In genomic region chr6:87667032-87667431, GRCh38 we compare ENCODE assay signal across 24 cellular contexts.
"Had no signal": no experiment of that assay in that cellular context is flagged by ENCODE, and none has a peak within 500 bp of the region (broad histone marks: within the 10 kb centered on the region; RNA-seq: fewer than 3 reads in every experiment).

No MANE protein-coding gene starts in this region.

- H3K27ac Mint-ChIP-seq: activated B cell treated with CpG ODN at 0.5 μM for 24 hours; activated CD4-positive, alpha-beta T cell treated with anti-CD3 and anti-CD28 coated beads for 36 hours; activated T-helper 1 cell treated with anti-CD3 and anti-CD28 coated beads, Interleukin-12 subunit alpha, Interleukin-12 subunit beta, Interleukin-2, Interleukin-4 antibody, amounts not matched to agents 30 ng/mL and 10 ng/mL and 1 ng/mL, durations not matched to agents 14 hours and 24 hours and 36 hours had no signal

- H3K27me3 ChIP-seq: adrenal gland, ascending aorta, brain microvascular endothelial cell, heart right ventricle, spleen, upper lobe of left lung had no signal

- ATAC-seq: activated CD4-positive, alpha-beta T cell treated with anti-CD3 and anti-CD28 coated beads for 36 hours; heart right ventricle; left colon; lower lobe of right lung; naive thymus-derived CD8-positive, alpha-beta T cell; T-helper 17 cell had no signal

- H3K9me3 ChIP-seq: adrenal gland, ascending aorta, heart right ventricle, lower lobe of right lung, spleen, upper lobe of left lung had no signal

- H3K9me3 Mint-ChIP-seq: activated B cell treated with CpG ODN at 0.5 μM for 24 hours; activated T-helper 1 cell treated with anti-CD3 and anti-CD28 coated beads, Interleukin-12 subunit alpha, Interleukin-12 subunit beta, Interleukin-2, Interleukin-4 antibody, amounts not matched to agents 30 ng/mL and 10 ng/mL and 1 ng/mL, durations not matched to agents 14 hours and 24 hours and 36 hours; naive thymus-derived CD8-positive, alpha-beta T cell had no signal

- H3K4me3 Mint-ChIP-seq: activated B cell treated with CpG ODN at 0.5 μM for 24 hours; activated CD4-positive, alpha-beta T cell treated with anti-CD3 and anti-CD28 coated beads for 36 hours; activated T-helper 1 cell treated with anti-CD3 and anti-CD28 coated beads, Interleukin-12 subunit alpha, Interleukin-12 subunit beta, Interleukin-2, Interleukin-4 antibody, amounts not matched to agents 30 ng/mL and 10 ng/mL and 1 ng/mL, durations not matched to agents 14 hours and 24 hours and 36 hours; naive thymus-derived CD8-positive, alpha-beta T cell; T-helper 17 cell had no signal

- H3K27ac ChIP-seq: adrenal gland, ascending aorta, brain microvascular endothelial cell, heart right ventricle, lower lobe of right lung, spleen, upper lobe of left lung had no signal

- H3K27me3 Mint-ChIP-seq: activated B cell treated with CpG ODN at 0.5 μM for 24 hours; activated CD4-positive, alpha-beta T cell treated with anti-CD3 and anti-CD28 coated beads for 36 hours; naive thymus-derived CD8-positive, alpha-beta T cell; T-helper 17 cell had no signal

- DNase-seq: activated B cell treated with CpG ODN at 0.5 μM for 24 hours; activated CD4-positive, alpha-beta T cell treated with anti-CD3 and anti-CD28 coated beads for 36 hours; activated CD4-positive, alpha-beta T cell treated with anti-CD3 and anti-CD28 coated beads, Interleukin-2, amount 50 U/mL, for 4 hours; activated gamma-delta T cell; activated naive CD4-positive, alpha-beta T cell treated with anti-CD3 and anti-CD28 coated beads, Interleukin-2, amount 50 U/mL, for 16 hours; adrenal gland; brain microvascular endothelial cell; central memory CD4-positive, alpha-beta T cell; dermis blood vessel endothelial cell; effector CD8-positive, alpha-beta T cell; erythroblast; foreskin fibroblast; heart right ventricle; islet precursor cell; left colon; lower lobe of right lung; naive thymus-derived CD8-positive, alpha-beta T cell; spleen; stimulated activated CD4-positive, alpha-beta T cell treated with anti-CD3 and anti-CD28 coated beads, Interleukin-4, amount 100 ng/mL, for 24 hours; stimulated activated naive CD4-positive, alpha-beta T cell treated with Interleukin-2 at 50 U/mL for 16 hours; T-helper 17 cell; upper lobe of left lung had no signal

- H3K4me1 ChIP-seq: ascending aorta had no signal
